ENCODE assay signal across 21 cellular contexts in genomic region chr14:53044486-53044885, GRCh38.
DNase-seq lines count a peak whose midpoint lies in the region; ATAC-seq, FAIRE-seq and TF ChIP-seq lines count a peak whose summit lies in the region.
"Had no signal": no experiment of that assay in that cellular context is flagged by ENCODE, and none has a peak within 500 bp of the region (broad histone marks: within the 10 kb centered on the region; RNA-seq: fewer than 3 reads in every experiment).

No MANE protein-coding gene starts in this region.

- ATAC-seq in HG03280 (IDR thresholded peaks at IDR 0.05; ENCODE audit: unreplicated experiment): no peak
- ATAC-seq: K562; mucosa of descending colon; stimulated activated naive CD8-positive, alpha-beta T cell treated with anti-CD3 and anti-CD28 coated beads, Interleukin-15, amount 100 ng/mL, for 72 hours had no signal

- no peak for FAIRE-seq in HTR-8/SVneo (lab: Jason Lieb, UNC)
- FAIRE-seq: K562 had no signal

- peak; percentile 41 for DNase-seq in AG08396 (ENCODE audit: low spot score)
- DNase-seq in HTR-8/SVneo (ENCODE audit: insufficient read length, low spot score): peak; percentile 31
- peak; percentile 58 to 79 for DNase-seq in cardiac fibroblast (ENCODE audit: low read depth in 2 of 2)
- DNase-seq in kidney glomerular epithelial cell (lab: John Stamatoyannopoulos, UW): peak; percentile 50
- DNase-seq in stimulated activated CD4-positive, alpha-beta T cell treated with anti-CD3 and anti-CD28 coated beads, Interleukin-1b, Interleukin-23, amount 100 ng/mL, for 48 hours: no peak
- DNase-seq in cerebellum (ENCODE audit: low spot score): no peak
- DNase-seq in NCI-H526 (lab: John Stamatoyannopoulos, UW): no peak
- DNase-seq: activated CD4-positive, alpha-beta T cell treated with anti-CD3 and anti-CD28 coated beads for 48 hours; activated naive CD4-positive, alpha-beta T cell treated with anti-CD3 and anti-CD28 coated beads, Interleukin-2, amount 10 ng/mL, durations not matched to agents 7 days and 5 days; AML-193; GF-D8; hippocampal formation; left cardiac atrium; mucosa of descending colon; NCI-H1092 treated with DMSO at 0.1 percent for 48 hours; posterior cingulate gyrus; SHP77 treated with DMSO at 0.1 percent for 48 hours; stimulated activated naive CD8-positive, alpha-beta T cell treated with anti-CD3 and anti-CD28 coated beads, Interleukin-15, amount 100 ng/mL, for 72 hours; T-helper 9 cell had no signal

- no peak for TF ChIP-seq CTCF in cardiac fibroblast (IDR thresholded peaks at IDR 0.05; ENCODE audit: low read depth, low read length)

- no peak overlapping the region for H3K4me3 ChIP-seq in cardiac fibroblast (replicated peaks in 1 of 2; ENCODE audit: low read depth in 2 of 2, low read length in 2 of 2)
- H3K4me3 ChIP-seq: K562, mucosa of descending colon had no signal

Comparison
In these comparisons a context has a peak if more than half of its experiments do, and no peak if none do; other contexts are left out.
1. DNase-seq: peak in AG08396 (single experiment), HTR-8/SVneo (single experiment), cardiac fibroblast (2 of 2) and kidney glomerular epithelial cell (single experiment); none in stimulated activated CD4-positive, alpha-beta T cell treated with anti-CD3 and anti-CD28 coated beads, Interleukin-1b, Interleukin-23, amount 100 ng/mL, for 48 hours (single experiment), cerebellum (single experiment) and NCI-H526 (0 of 2).